Comparison of ENCODE assay signal across 9 cellular contexts in the genomic region with DNA sequence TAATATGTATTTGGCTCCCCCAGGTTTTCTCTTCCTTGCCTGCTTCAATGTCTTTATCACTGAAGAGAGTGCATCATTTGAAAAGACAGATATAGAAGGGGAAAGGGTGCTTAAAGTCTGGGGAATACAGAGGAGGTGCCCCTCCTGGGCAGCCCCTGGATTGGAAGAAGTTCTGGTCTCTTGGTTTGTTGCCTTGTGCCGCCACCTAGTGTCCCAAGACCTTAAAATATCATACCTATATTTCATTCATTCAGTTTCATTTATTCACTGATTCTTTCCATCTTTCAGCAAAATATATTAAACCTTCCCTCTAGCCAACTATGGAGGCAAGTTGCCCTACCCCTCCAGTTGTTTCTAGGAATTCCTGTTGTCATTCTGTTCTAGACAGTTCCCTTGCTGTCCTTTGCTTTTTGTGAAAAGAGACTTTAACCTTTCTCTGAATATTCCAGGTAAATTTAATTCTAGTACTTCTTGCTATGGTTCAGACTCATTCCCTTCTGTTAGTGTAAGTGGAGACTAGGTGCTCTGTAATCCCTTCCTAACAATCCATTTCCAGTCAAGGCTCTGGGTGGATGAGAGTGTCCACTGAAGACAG. TPM values are rescaled to one million over a fixed set of nuclear protein-coding genes. Genes with fewer than 3 reads are reported as not detected.
DNase-seq lines count a peak whose midpoint lies in the region; ATAC-seq and FAIRE-seq lines count a peak whose summit lies in the region.
"Had no signal": no experiment of that assay in that cellular context is flagged by ENCODE, and none has a peak within 500 bp of the region (broad histone marks: within the 10 kb centered on the region; RNA-seq: fewer than 3 reads in every experiment).

No MANE protein-coding gene starts in this region.

- no peak overlapping the region for H3K4me3 ChIP-seq in naive thymus-derived CD4-positive, alpha-beta T cell (ENCODE audit: low read length)

- no peaks in the 10 kb centered on the region for H3K36me3 Mint-ChIP-seq in naive thymus-derived CD4-positive, alpha-beta T cell
- H3K36me3 Mint-ChIP-seq: activated naive CD8-positive, alpha-beta T cell treated with anti-CD3 and anti-CD28 coated beads, Interleukin-2, amount 10 ng/mL, durations not matched to agents 7 days and 5 days had no signal

- peak; percentile 33 for DNase-seq in activated naive CD4-positive, alpha-beta T cell treated with Interleukin-2 at 50 U/mL for 16 hours
- DNase-seq in activated naive CD4-positive, alpha-beta T cell (lab: John Stamatoyannopoulos, UW): no peak
- peak; percentile 63 for DNase-seq in NCI-H460 (ENCODE audit: extremely low read depth, low read depth)
- peak; percentile 50 for DNase-seq in astrocyte of the hippocampus (ENCODE audit: low read depth, low spot score)
- DNase-seq in naive thymus-derived CD4-positive, alpha-beta T cell: no peak
- no peak for DNase-seq in frontal cortex (ENCODE audit: low spot score in 2 of 2)
- DNase-seq: activated naive CD8-positive, alpha-beta T cell treated with anti-CD3 and anti-CD28 coated beads, Interleukin-2, amount 10 ng/mL, durations not matched to agents 7 days and 5 days had no signal

- H3K4me1 ChIP-seq in naive thymus-derived CD4-positive, alpha-beta T cell (ENCODE audit: control insufficient read depth in 2 of 2, insufficient read depth in 2 of 2, low read length in 2 of 2): peaks cover 0 to 6% of the 10 kb centered on the region in 2 donors

- H3K27ac Mint-ChIP-seq in naive thymus-derived CD4-positive, alpha-beta T cell: no peak overlapping the region
- H3K27ac Mint-ChIP-seq: activated naive CD8-positive, alpha-beta T cell treated with anti-CD3 and anti-CD28 coated beads, Interleukin-2, amount 10 ng/mL, durations not matched to agents 7 days and 5 days had no signal

- no peaks in the 10 kb centered on the region for H3K9me3 ChIP-seq in naive thymus-derived CD4-positive, alpha-beta T cell (ENCODE audit: control insufficient read depth in 2 of 3, low read length in 3 of 3)

- peaks cover 0 to 9% (median 8%) of the 10 kb centered on the region in 7 donors for H3K4me1 Mint-ChIP-seq in naive thymus-derived CD4-positive, alpha-beta T cell

- H3K36me3 ChIP-seq in naive thymus-derived CD4-positive, alpha-beta T cell (ENCODE audit: control insufficient read depth in 2 of 3, insufficient read depth in 3 of 3, low read length in 3 of 3): no peaks in the 10 kb centered on the region

- intact Hi-C loops in naive thymus-derived CD4-positive, alpha-beta T cell (cut with micrococcal nuclease): loop anchor here (1.0 to 10.0 kb wide), 3 partner anchors 87 to 352 kb away; no protein-coding TSS in a partner anchor

- peaks cover 18 to 21% of the 10 kb centered on the region in 2 donors for H3K27me3 ChIP-seq in naive thymus-derived CD4-positive, alpha-beta T cell (ENCODE audit: control insufficient read depth in 2 of 2, insufficient read depth in 2 of 2, low read length in 2 of 2)

- CTCF ChIA-PET in naive thymus-derived CD4-positive, alpha-beta T cell (lab: Charles Lee): interaction anchor here (0.7 to 2.4 kb wide), 2 partner anchors 59 to 164 kb away, joined by 4 to 129 read pairs; no protein-coding TSS in a partner anchor

- no peak overlapping the region for H3K4me3 Mint-ChIP-seq in naive thymus-derived CD4-positive, alpha-beta T cell
- H3K4me3 Mint-ChIP-seq: activated naive CD8-positive, alpha-beta T cell treated with anti-CD3 and anti-CD28 coated beads, Interleukin-2, amount 10 ng/mL, durations not matched to agents 7 days and 5 days had no signal

- FAIRE-seq in frontal cortex (lab: Jason Lieb, UNC): no peak

- ATAC-seq in naive thymus-derived CD4-positive, alpha-beta T cell: peak; percentile 50
- ATAC-seq in GM21390 (IDR thresholded peaks at IDR 0.05; ENCODE audit: unreplicated experiment) (no peak), GM19467 (IDR thresholded peaks at IDR 0.05; ENCODE audit: unreplicated experiment) (no peak)

- H3K9me3 Mint-ChIP-seq in naive thymus-derived CD4-positive, alpha-beta T cell: no peaks in the 10 kb centered on the region
- H3K9me3 Mint-ChIP-seq: activated naive CD8-positive, alpha-beta T cell treated with anti-CD3 and anti-CD28 coated beads, Interleukin-2, amount 10 ng/mL, durations not matched to agents 7 days and 5 days had no signal

- H3K27ac ChIP-seq in naive thymus-derived CD4-positive, alpha-beta T cell (ENCODE audit: low read depth, low read length): no peak overlapping the region

- POLR2A ChIA-PET in naive thymus-derived CD4-positive, alpha-beta T cell (lab: Charles Lee): interaction anchor here (2.7 kb wide), 1 partner anchor 58 kb away, joined by 17 read pairs; no protein-coding TSS in a partner anchor

- peaks cover 50 to 72% (median 58%) of the 10 kb centered on the region in 5 donors for H3K27me3 Mint-ChIP-seq in naive thymus-derived CD4-positive, alpha-beta T cell

RNA-seq across cellular contexts. Expression of a gene that starts 56.1 kb away (rescaled TPM):
- total RNA-seq in NCI-H460 (2014; rRNA removed; shearing (Covaris generic)): 23.8 and 26.3 TPM in 2 replicates
- polyA plus RNA-seq in NCI-H460 (2014; cell fraction: nucleus; rRNA removed): 13.9 and 18.0 TPM in 2 replicates
- total RNA-seq in naive thymus-derived CD4-positive, alpha-beta T cell: 100 to 1,000 TPM in 2 of 5 experiments, 10 to 100 TPM in 3; 48.1 to 190 (median 67.7) TPM
- polyA plus RNA-seq in naive thymus-derived CD4-positive, alpha-beta T cell: 10 to 100 TPM in 1 of 2 donors, 1 to 10 TPM in 1; 4.5 to 10.0 TPM
- 4.9 TPM for total RNA-seq in frontal cortex

Comparison
In these comparisons a context has a peak if more than half of its experiments do, and no peak if none do; other contexts are left out.
1. DNase-seq: peak in activated naive CD4-positive, alpha-beta T cell treated with Interleukin-2 at 50 U/mL for 16 hours (single experiment), NCI-H460 (single experiment) and astrocyte of the hippocampus (single experiment); none in activated naive CD4-positive, alpha-beta T cell (0 of 4), naive thymus-derived CD4-positive, alpha-beta T cell (0 of 9) and frontal cortex (0 of 2).